ENCODE assay signal across 18 cellular contexts in genomic region chr11:59607703-59608454, GRCh38. TPM values are rescaled to one million over a fixed set of nuclear protein-coding genes. Genes with fewer than 3 reads are reported as not detected.
DNase-seq lines count a peak whose midpoint lies in the region; ATAC-seq, FAIRE-seq and TF ChIP-seq lines count a peak whose summit lies in the region.
"Had no signal": no experiment of that assay in that cellular context is flagged by ENCODE, and none has a peak within 500 bp of the region (broad histone marks: within the 10 kb centered on the region; RNA-seq: fewer than 3 reads in every experiment).

No MANE protein-coding gene starts in this region.

- H3K4me3 ChIP-seq in A549 (no peak overlapping the region), skeletal muscle tissue (ENCODE audit: low read length in 3 of 3) (no peak overlapping the region)
- H3K4me3 ChIP-seq: BLaER1, GM23338 had no signal

- peak; percentile 48 for DNase-seq in NCI-H2171 treated with DMSO at 0.1 percent for 48 hours (lab: John Stamatoyannopoulos, UW)
- DNase-seq in NCI-H2171 (lab: John Stamatoyannopoulos, UW) = no peak
- DNase-seq in A549 (ENCODE audit: low read depth in 1 of 2, low spot score in 1 of 2) = no peak
- DNase-seq in memory B cell (ENCODE audit: low spot score in 2 of 2) = no peak
- no peak for DNase-seq in cortex of kidney (lab: John Stamatoyannopoulos, UW)
- DNase-seq in GM13976 (ENCODE audit: low spot score) = no peak
- DNase-seq: Calu3; CD8-positive, alpha-beta T cell; DMS79 treated with DMSO at 0.1 percent for 48 hours; GF-D8; HCEC 1CT had no signal

- WGBS in A549 (ENCODE audit: missing lambda C conversion rate) = 84% methylated on average over 6 of the region's 6 CpGs

- H3K27ac ChIP-seq in A549 = no peak overlapping the region
- H3K27ac ChIP-seq in skeletal muscle tissue (ENCODE audit: low read depth, low read length) = peak overlapping the region; percentile 40
- H3K27ac ChIP-seq: 22Rv1, BLaER1, KMS-11 had no signal

- H3K4me1 ChIP-seq in A549 = peaks cover 15% of the 10 kb centered on the region; the same call in 2 of the 3 replicates
- H3K4me1 ChIP-seq in skeletal muscle tissue (ENCODE audit: control insufficient read depth in 3 of 3, insufficient read depth in 3 of 3, low read length in 3 of 3) = peaks cover 41 to 64% (median 57%) of the 10 kb centered on the region in 3 donors

- no peak for FAIRE-seq in A549 (lab: Jason Lieb, UNC)
- FAIRE-seq: H54, HTR-8/SVneo had no signal

- in situ Hi-C loops in GM13976 (cut with MboI; ENCODE audit: low sequenced_read_pairs, unreplicated experiment) = no loop called here

- no peak overlapping the region for H3K4me3 Mint-ChIP-seq in memory B cell
- H3K4me3 Mint-ChIP-seq: CD8-positive, alpha-beta T cell; GM23338 had no signal

- TF ChIP-seq EP300 in A549 (IDR thresholded peaks at IDR 0.05) = no peak

- H3K9ac ChIP-seq in skeletal muscle tissue (ENCODE audit: low read depth in 1 of 3, low read length in 3 of 3) = no peak overlapping the region
- H3K9ac ChIP-seq: BLaER1, KMS-11 had no signal

- no peaks in the 10 kb centered on the region for H3K9me3 Mint-ChIP-seq in memory B cell
- H3K9me3 Mint-ChIP-seq: CD8-positive, alpha-beta T cell; GM23338 had no signal

- ATAC-seq in A549 = no peak
- no peak for ATAC-seq in memory B cell (ENCODE audit: low read depth)
- ATAC-seq: CD8-positive, alpha-beta T cell; GM23338 had no signal

- H3K27ac Mint-ChIP-seq in memory B cell = peak overlapping the region; percentile 14
- H3K27ac Mint-ChIP-seq: CD8-positive, alpha-beta T cell; GM23338 had no signal

- no peaks in the 10 kb centered on the region for H3K27me3 ChIP-seq in skeletal muscle tissue (ENCODE audit: control insufficient read depth in 3 of 3, insufficient read depth in 3 of 3, low read length in 3 of 3)
- H3K27me3 ChIP-seq: BLaER1 had no signal

- H3K4me1 Mint-ChIP-seq in memory B cell = peaks cover 18% of the 10 kb centered on the region

- POLR2A ChIA-PET in A549 (lab: Yijun Ruan, JAX) = no interaction called here

- H3K9me3 ChIP-seq in A549 = no peaks in the 10 kb centered on the region
- no peaks in the 10 kb centered on the region for H3K9me3 ChIP-seq in skeletal muscle tissue (ENCODE audit: control insufficient read depth in 3 of 3, low read length in 3 of 3)
- H3K9me3 ChIP-seq: BLaER1 had no signal

- TF ChIP-seq RAD21 in A549 (conservative IDR thresholded peaks at IDR 0.05 in 1 of 2, IDR thresholded peaks at IDR 0.05 in 1 of 2) = no peak

- no peak for TF ChIP-seq POLR2A in A549 (IDR thresholded peaks at IDR 0.05; ENCODE audit: low read length)

- TF ChIP-seq CTCF in A549 (IDR thresholded peaks at IDR 0.05) (no peak), GM13976 (IDR thresholded peaks at IDR 0.05; ENCODE audit: borderline replicate concordance, control extremely low read depth, extremely low read depth, insufficient read depth, missing control alignments) (no peak)

- no peaks in the 10 kb centered on the region for H3K27me3 Mint-ChIP-seq in memory B cell

- CTCF ChIA-PET in A549 (lab: Yijun Ruan, JAX) = interaction anchor here (1.0 kb wide), 1 partner anchor 25 kb away, joined by 3 read pairs; no protein-coding TSS in a partner anchor

- H3K36me3 Mint-ChIP-seq in memory B cell = peaks cover 37% of the 10 kb centered on the region

- peaks cover 16 to 55% (median 53%) of the 10 kb centered on the region in 3 donors for H3K36me3 ChIP-seq in skeletal muscle tissue (ENCODE audit: control insufficient read depth in 3 of 3, insufficient read depth in 3 of 3, low read length in 3 of 3)

- H3K4me2 ChIP-seq in A549 = no peak overlapping the region
- H3K4me2 ChIP-seq: BLaER1, GM23338, KMS-11 had no signal

TF ChIP-seq in A549, 52 proteins besides CTCF, POLR2A, EP300 and RAD21:
- TF ChIP-seq REST (IDR thresholded peaks at IDR 0.05) (no peak), NR3C1 (IDR thresholded peaks at IDR 0.05) (no peak), KDM1A (IDR thresholded peaks at IDR 0.05; ENCODE audit: low read depth) (no peak), ELK1 (IDR thresholded peaks at IDR 0.05; ENCODE audit: low read depth, low read length) (no peak), MAFK (IDR thresholded peaks at IDR 0.05; ENCODE audit: partially characterized antibody) (peak; percentile 74), HMGXB4 (CRISPR knock-in tag; IDR thresholded peaks at IDR 0.05; ENCODE audit: borderline replicate concordance) (no peak), POLR2AphosphoS2 (conservative IDR thresholded peaks at IDR 0.05; ENCODE audit: low read length) (no peak)

RNA-seq across cellular contexts. Expression of gene OSBP, which starts 7.7 kb away (rescaled TPM):
- 31.7 and 39.6 TPM in 2 replicates for polyA plus RNA-seq in A549 (2011; rRNA removed)
- polyA plus RNA-seq in A549 (2012; cell fraction: cytosol; rRNA removed) = 8.8 and 11.0 TPM in 2 replicates
- 7.8 and 10.8 TPM in 2 replicates for polyA plus RNA-seq in A549 (2012; cell fraction: nucleus; rRNA removed)
- 25.4 to 26.3 TPM (median 25.9 TPM) in 3 replicates for polyA plus RNA-seq in A549 (2017; fragmentation: RNase III; extraction: RNeasy Plus Mini Kit Qiagen cat#74134 plus additional on column Dnase treatment)
- 22.7 and 27.4 TPM in 2 replicates for polyA minus RNA-seq in A549 (2011; rRNA and poly(A)+ RNA removed)
- 60.5 TPM for total RNA-seq in skeletal muscle tissue
